15 cellular contexts compared by ENCODE assay signal in genomic region chr10:29623797-29624196, GRCh38. TPM values are rescaled to one million over a fixed set of nuclear protein-coding genes. Genes with fewer than 3 reads are reported as not detected.
DNase-seq lines count a peak whose midpoint lies in the region; ATAC-seq and TF ChIP-seq lines count a peak whose summit lies in the region.
"Had no signal": no experiment of that assay in that cellular context is flagged by ENCODE, and none has a peak within 500 bp of the region (broad histone marks: within the 10 kb centered on the region; RNA-seq: fewer than 3 reads in every experiment).

No MANE protein-coding gene starts in this region.

- H3K27me3 ChIP-seq in IMR-90 (ENCODE audit: control insufficient read depth, insufficient read depth, low read length), result no peaks in the 10 kb centered on the region
- H3K27me3 ChIP-seq in RWPE2 (ENCODE audit: insufficient read depth, poor library complexity, severe bottlenecking), result no peaks in the 10 kb centered on the region
- no peaks in the 10 kb centered on the region for H3K27me3 ChIP-seq in gastroesophageal sphincter
- H3K27me3 ChIP-seq in skeletal muscle tissue (ENCODE audit: control insufficient read depth in 3 of 3, insufficient read depth in 3 of 3, low read length in 3 of 3), result no peaks in the 10 kb centered on the region

- intact Hi-C loops in IMR-90 (cut with micrococcal nuclease), result no loop called here

- dilution Hi-C loops in IMR-90 (cut with HindIII; ENCODE audit: low sequenced_read_pairs, unreplicated experiment), result no loop called here

- in situ Hi-C loops in IMR-90 (cut with MboI; ENCODE audit: low sequenced_read_pairs), result no loop called here

- H2AK5ac ChIP-seq in IMR-90 (ENCODE audit: low read depth, low read length), result no peak overlapping the region

- no peak for TF ChIP-seq RAD21 in IMR-90 (IDR thresholded peaks at IDR 0.05; ENCODE audit: low read length)

- peaks cover 28 to 62% of the 10 kb centered on the region in 2 experiments for H3K79me1 ChIP-seq in IMR-90 (ENCODE audit: low read depth in 1 of 2, low read length in 2 of 2)

- TF ChIP-seq EP300 in gastroesophageal sphincter (IDR thresholded peaks at IDR 0.05), result no peak

- no peak overlapping the region for H3K56ac ChIP-seq in IMR-90 (ENCODE audit: extremely low read depth, insufficient read depth, low read length)

- CTCF ChIA-PET in IMR-90 (lab: Yijun Ruan, JAX), result no interaction called here

- POLR2A ChIA-PET in IMR-90 (lab: Charles Lee; ENCODE audit: unreplicated experiment), result no interaction called here

- H2BK5ac ChIP-seq in IMR-90 (ENCODE audit: low read depth, low read length, poor library complexity, severe bottlenecking), result no peak overlapping the region

- H2BK15ac ChIP-seq in IMR-90 (ENCODE audit: low read depth, low read length), result no peak overlapping the region

- H2BK120ac ChIP-seq in IMR-90 (ENCODE audit: low read depth, low read length), result no peak overlapping the region

- DNase-seq in IMR-90 (no peak), RWPE2 (ENCODE audit: low spot score) (no peak), NCI-H2081 (lab: John Stamatoyannopoulos, UW) (no peak), NCI-H146 treated with DMSO at 0.1 percent for 48 hours (lab: John Stamatoyannopoulos, UW; ENCODE audit: unreplicated experiment) (no peak), HT-29 (ENCODE audit: low spot score) (no peak), Ammon's horn (ENCODE audit: low spot score) (no peak)
- DNase-seq: central memory CD4-positive, alpha-beta T cell; effector memory CD4-positive, alpha-beta T cell; stimulated activated CD4-positive, alpha-beta T cell treated with anti-CD3 and anti-CD28 coated beads, Interleukin-1b, Interleukin-23, amount 100 ng/mL, for 48 hours; substantia nigra had no signal

- no peak overlapping the region for H3K18ac ChIP-seq in IMR-90 (ENCODE audit: low read depth, low read length)

- no peak overlapping the region for H2BK20ac ChIP-seq in IMR-90 (ENCODE audit: low read depth, low read length)

- no peak overlapping the region for H2AK9ac ChIP-seq in IMR-90 (replicated peaks; ENCODE audit: low read depth, low read length, poor library complexity)

- TF ChIP-seq POLR2A in IMR-90 (IDR thresholded peaks at IDR 0.05; ENCODE audit: low read depth, low read length) (no peak), gastroesophageal sphincter (IDR thresholded peaks at IDR 0.05) (no peak)

- H3K9ac ChIP-seq in IMR-90 (ENCODE audit: low read depth, low read length), result no peak overlapping the region
- no peak overlapping the region for H3K9ac ChIP-seq in skeletal muscle tissue (ENCODE audit: low read depth in 1 of 3, low read length in 3 of 3)

- H3K27ac ChIP-seq in IMR-90 (ENCODE audit: insufficient read depth, low read length), result no peak overlapping the region
- H3K27ac ChIP-seq in RWPE2 (ENCODE audit: poor library complexity, severe bottlenecking), result no peak overlapping the region
- H3K27ac ChIP-seq in gastroesophageal sphincter, result peak overlapping the region; percentile 54 to 84 (median 72)
- peak overlapping the region; percentile 73 for H3K27ac ChIP-seq in skeletal muscle tissue (ENCODE audit: low read depth, low read length)

- no peak overlapping the region for H4K8ac ChIP-seq in IMR-90 (ENCODE audit: low read depth in 2 of 2, low read length in 2 of 2)

- H3K14ac ChIP-seq in IMR-90 (replicated peaks; ENCODE audit: low read depth, low read length), result no peak overlapping the region

- no peaks in the 10 kb centered on the region for H3K9me3 ChIP-seq in IMR-90 (ENCODE audit: control insufficient read depth, insufficient read depth, low read length)
- H3K9me3 ChIP-seq in RWPE2 (ENCODE audit: severe bottlenecking), result no peaks in the 10 kb centered on the region
- no peaks in the 10 kb centered on the region for H3K9me3 ChIP-seq in gastroesophageal sphincter
- no peaks in the 10 kb centered on the region for H3K9me3 ChIP-seq in skeletal muscle tissue (ENCODE audit: control insufficient read depth in 3 of 3, low read length in 3 of 3)

- no peak overlapping the region for H3K4ac ChIP-seq in IMR-90 (ENCODE audit: low read depth, low read length)

- peaks cover 9% of the 10 kb centered on the region for H3K4me1 ChIP-seq in IMR-90 (ENCODE audit: control insufficient read depth, insufficient read depth, low read length)
- H3K4me1 ChIP-seq in RWPE2 (ENCODE audit: insufficient read depth, poor library complexity, severe bottlenecking), result peaks cover 21% of the 10 kb centered on the region
- H3K4me1 ChIP-seq in gastroesophageal sphincter, result peaks cover 6 to 98% (median 24%) of the 10 kb centered on the region in 3 donors
- H3K4me1 ChIP-seq in skeletal muscle tissue (ENCODE audit: control insufficient read depth in 3 of 3, insufficient read depth in 3 of 3, low read length in 3 of 3), result peaks cover 40 to 54% (median 51%) of the 10 kb centered on the region in 3 donors

- no peak overlapping the region for H3K4me2 ChIP-seq in IMR-90 (ENCODE audit: low read depth, low read length)

- H3K4me3 ChIP-seq in IMR-90 (ENCODE audit: insufficient read depth, low read depth, low read length), result no peak overlapping the region
- H3K4me3 ChIP-seq in RWPE2 (ENCODE audit: severe bottlenecking), result no peak overlapping the region
- no peak overlapping the region for H3K4me3 ChIP-seq in gastroesophageal sphincter
- H3K4me3 ChIP-seq in skeletal muscle tissue (ENCODE audit: low read length in 3 of 3), result peak overlapping the region in 2 of 3 donors; percentile 35 to 47
- H3K4me3 ChIP-seq: K562 had no signal

- H3K9me1 ChIP-seq in IMR-90 (ENCODE audit: insufficient read depth, low read length), result peaks cover 4% of the 10 kb centered on the region

- TF ChIP-seq CTCF in IMR-90 (conservative IDR thresholded peaks at IDR 0.05; ENCODE audit: low read depth, low read length) (no peak), RWPE2 (IDR thresholded peaks at IDR 0.05; ENCODE audit: poor library complexity, severe bottlenecking) (no peak), gastroesophageal sphincter (IDR thresholded peaks at IDR 0.05) (no peak)

- peaks cover 36% of the 10 kb centered on the region for H4K20me1 ChIP-seq in IMR-90 (ENCODE audit: insufficient read depth, low read length)

- no peak overlapping the region for H4K91ac ChIP-seq in IMR-90 (ENCODE audit: insufficient read depth, low read depth, low read length)

- WGBS in IMR-90 (ENCODE audit: extremely low coverage in 2 of 2, insufficient read length in 1 of 2), 2 experiments, result no CpG with 5 or more reads among the region's 4 CpGs
- WGBS in gastroesophageal sphincter (ENCODE audit: low coverage in 1 of 2), 2 donors, result 78 to 89% methylated on average over 2 to 4 of the region's 4 CpGs

- no TSS peak for BruUV-seq in IMR-90 (replicated peaks; lab: Mats Ljungman, UMichigan)

- no peak overlapping the region for H4K5ac ChIP-seq in IMR-90 (ENCODE audit: low read depth, low read length)

- no peak overlapping the region for H3K23ac ChIP-seq in IMR-90 (ENCODE audit: low read depth, low read length)

- H3K36me3 ChIP-seq in IMR-90 (ENCODE audit: control insufficient read depth, insufficient read depth, low read length), result no peaks in the 10 kb centered on the region
- no peaks in the 10 kb centered on the region for H3K36me3 ChIP-seq in RWPE2 (ENCODE audit: low read depth)
- H3K36me3 ChIP-seq in gastroesophageal sphincter, result no peaks in the 10 kb centered on the region
- H3K36me3 ChIP-seq in skeletal muscle tissue (ENCODE audit: control insufficient read depth in 3 of 3, insufficient read depth in 3 of 3, low read length in 3 of 3), result peaks cover 0 to 6% (median 0%) of the 10 kb centered on the region in 3 donors

- H2AFZ ChIP-seq in IMR-90 (replicated peaks; ENCODE audit: low read length, poor library complexity), result no peak overlapping the region

- ATAC-seq in IMR-90 (ENCODE audit: low read depth) (no peak), RWPE2 (ENCODE audit: low read depth) (peak; percentile 48; the same call in 1 of the 3 replicates), gastroesophageal sphincter (peak; percentile 51)
- ATAC-seq: activated T-helper 17 cell treated with anti-CD3 and anti-CD28 coated beads, Interleukin-2, amount 50 U/mL, for 72 hours; K562; WTC11 had no signal

TF ChIP-seq in IMR-90, 13 proteins besides CTCF, POLR2A, EP300 and RAD21:
- peak; percentile 48 for TF ChIP-seq CEBPB (IDR thresholded peaks at IDR 0.05; ENCODE audit: low read depth, low read length)
- TF ChIP-seq CHD1 (IDR thresholded peaks at IDR 0.05; ENCODE audit: low read depth, low read length), result no peak
- no peak for TF ChIP-seq USF2 (IDR thresholded peaks at IDR 0.05; ENCODE audit: low read depth, low read length)

RNA-seq across cellular contexts. Expression of gene SVIL, which starts 11.0 kb away (rescaled TPM):
- total RNA-seq in IMR-90 (2012; rRNA removed) (11.5 and 13.6 TPM in 2 replicates), gastroesophageal sphincter (1,000 to 10,000 TPM in 2 of 4 donors, 100 to 1,000 TPM in 2; 585 to 1,262 (median 942) TPM), skeletal muscle tissue (153 TPM)
- 10.9 and 11.6 TPM in 2 replicates for polyA plus RNA-seq in IMR-90 (2012; rRNA removed)
- polyA plus RNA-seq in IMR-90 (2012; cell fraction: cytosol; rRNA removed), result 4.9 and 6.7 TPM in 2 replicates
- polyA plus RNA-seq in IMR-90 (2012; cell fraction: nucleus; rRNA removed; ENCODE audit: low replicate concordance), result 19.7 and 44.0 TPM in 2 replicates
- total RNA-seq in HT-29 (2014; rRNA removed; shearing (Covaris generic)), result 5.7 and 6.0 TPM in 2 replicates

Comparison
In these comparisons a context has a peak if more than half of its experiments do, and no peak if none do; other contexts are left out.
1. H3K27ac ChIP-seq: peak in gastroesophageal sphincter (4 of 4) and skeletal muscle tissue (single experiment); none in IMR-90 (single experiment) and RWPE2 (single experiment).
2. H3K4me3 ChIP-seq: peak in skeletal muscle tissue (2 of 3); none in IMR-90 (single experiment), RWPE2 (single experiment) and gastroesophageal sphincter (0 of 2).
3. RNA of gene SVIL, which starts 11.0 kb away (total RNA-seq): 585 to 1,262 TPM in gastroesophageal sphincter and 153 TPM in skeletal muscle tissue (single experiment); 11.5 to 13.6 TPM in IMR-90 and 5.7 to 6.0 TPM in HT-29; every median in the first group is over 10 times any median in the second.